8 cellular contexts compared by ENCODE assay signal in genomic region chr17:51260237-51260959, GRCh38. TPM values are rescaled to one million over a fixed set of nuclear protein-coding genes. Genes with fewer than 3 reads are reported as not detected.
DNase-seq lines count a peak whose midpoint lies in the region; ATAC-seq lines count a peak whose summit lies in the region.

Gene UTP18 (plus strand): TSS chr17:51260546. CDS start chr17:51260585, 39 bp downstream.

- H3K9me3 Mint-ChIP-seq in effector memory CD8-positive, alpha-beta T cell = no peaks in the 10 kb centered on the region
- no peaks in the 10 kb centered on the region for H3K9me3 Mint-ChIP-seq in memory B cell

- POLR2A ChIA-PET in activated CD8-positive, alpha-beta memory T cell treated with anti-CD3 and anti-CD28 coated beads for 36 hours (lab: Charles Lee) = interaction anchor here (0.7 kb wide), 1 partner anchor 107 kb away, joined by 3 read pairs; the partner anchor contains the start of gene NME1

- H3K27me3 Mint-ChIP-seq in effector memory CD8-positive, alpha-beta T cell = no peaks in the 10 kb centered on the region
- no peaks in the 10 kb centered on the region for H3K27me3 Mint-ChIP-seq in memory B cell

- ATAC-seq in GM21367 (IDR thresholded peaks at IDR 0.05; ENCODE audit: unreplicated experiment) (peak; percentile 45), memory B cell (ENCODE audit: low read depth) (peak; percentile 78)
- peak; percentile 81 for ATAC-seq in effector memory CD8-positive, alpha-beta T cell (replicated peaks)

- DNase-seq in COR-L47 (lab: John Stamatoyannopoulos, UW) (peak; percentile 94), HT1080 (ENCODE audit: low read depth) (peak; percentile 93), NOMO-1 (lab: John Stamatoyannopoulos, UW; ENCODE audit: unreplicated experiment in 2 of 2) (peak; percentile 97), memory B cell (ENCODE audit: low spot score in 2 of 2) (peak; percentile 92)
- peak; percentile 91 to 92 (median 92) for DNase-seq in effector memory CD8-positive, alpha-beta T cell
- DNase-seq in stimulated activated CD8-positive, alpha-beta memory T cell treated with anti-CD3 and anti-CD28 coated beads, Interleukin-12 subunit alpha, Interleukin-12 subunit beta, amount 100 ng/mL, for 1 hour (ENCODE audit: low read depth) = peak; percentile 97

- H3K36me3 Mint-ChIP-seq in effector memory CD8-positive, alpha-beta T cell (ENCODE audit: insufficient read depth) = peaks cover 57% of the 10 kb centered on the region
- H3K36me3 Mint-ChIP-seq in memory B cell = peaks cover 4% of the 10 kb centered on the region

- CTCF ChIA-PET in activated CD8-positive, alpha-beta memory T cell treated with anti-CD3 and anti-CD28 coated beads for 36 hours (lab: Charles Lee) = interaction anchor here (1.0 kb wide), 1 partner anchor 12 kb away, joined by 3 read pairs; no protein-coding TSS in a partner anchor

- peak within 1 kb of the TSS; percentile 82 to 88 for H3K4me3 Mint-ChIP-seq in effector memory CD8-positive, alpha-beta T cell
- peak within 1 kb of the TSS; percentile 94 for H3K4me3 Mint-ChIP-seq in memory B cell

- H3K27ac Mint-ChIP-seq in effector memory CD8-positive, alpha-beta T cell = peak within 1 kb of the TSS; percentile 96 to 98
- peak within 1 kb of the TSS; percentile 98 for H3K27ac Mint-ChIP-seq in memory B cell

- H3K4me1 Mint-ChIP-seq in effector memory CD8-positive, alpha-beta T cell (ENCODE audit: low read depth in 2 of 2) = peaks cover 30 to 60% of the 10 kb centered on the region in 2 donors
- peaks cover 33% of the 10 kb centered on the region for H3K4me1 Mint-ChIP-seq in memory B cell

RNA-seq across cellular contexts. Expression of gene UTP18, which starts in this region (rescaled TPM):
- 57.8 and 74.7 TPM in 2 replicates for total RNA-seq in HT1080 (2014; rRNA removed; shearing (Covaris generic))
- polyA plus RNA-seq in HT1080 (2015; cell fraction: cytosol; rRNA removed) = 52.6 and 55.6 TPM in 2 replicates
- 48.9 and 57.3 TPM in 2 replicates for polyA plus RNA-seq in HT1080 (2015; cell fraction: nucleus; rRNA removed)
- 10 to 100 TPM; 72.1 to 84.5 TPM for total RNA-seq in activated CD8-positive, alpha-beta memory T cell treated with anti-CD3 and anti-CD28 coated beads for 36 hours

Comparison
In these comparisons a context has a peak if more than half of its experiments do, and no peak if none do; other contexts are left out.
1. Peak in every context shown above with its lines: DNase-seq and ATAC-seq.